In the genomic region with DNA sequence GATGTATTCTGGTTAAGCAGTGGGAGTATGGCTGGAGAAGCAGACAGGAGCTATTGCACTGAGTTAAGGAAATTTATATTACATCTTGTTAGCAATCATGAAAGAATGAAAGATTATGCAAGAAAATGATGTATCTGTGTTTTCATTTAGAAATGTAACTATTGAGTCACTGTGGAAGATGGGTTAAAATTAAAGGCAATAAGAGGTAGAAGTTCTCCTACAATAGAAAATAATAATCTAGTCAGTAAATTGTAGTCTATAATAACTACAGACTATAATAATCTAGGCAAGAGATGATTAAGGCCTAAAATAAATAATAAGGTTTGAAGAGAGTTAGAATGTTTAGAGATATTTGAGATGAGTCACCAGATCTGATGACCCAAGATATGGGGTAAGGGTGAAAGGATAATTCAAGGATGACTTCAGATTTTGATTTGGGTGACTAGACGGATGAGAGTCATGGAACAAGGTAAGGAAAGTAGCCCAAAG, we compare ENCODE assay signal across 1 cellular context.
TF ChIP-seq lines count a peak whose summit lies in the region.

No MANE protein-coding gene starts in this region.

TF ChIP-seq in SK-N-SH, 30 proteins besides CTCF, POLR2A, EP300 and RAD21 (continued from another document):
- TF ChIP-seq MXI1 (IDR thresholded peaks at IDR 0.05; ENCODE audit: low read depth, low read length) = no peak
- no peak for TF ChIP-seq RFX5 (IDR thresholded peaks at IDR 0.05; ENCODE audit: low read length)
- TF ChIP-seq TCF12 (IDR thresholded peaks at IDR 0.05) = no peak
